19 cellular contexts compared by ENCODE assay signal in the genomic region with DNA sequence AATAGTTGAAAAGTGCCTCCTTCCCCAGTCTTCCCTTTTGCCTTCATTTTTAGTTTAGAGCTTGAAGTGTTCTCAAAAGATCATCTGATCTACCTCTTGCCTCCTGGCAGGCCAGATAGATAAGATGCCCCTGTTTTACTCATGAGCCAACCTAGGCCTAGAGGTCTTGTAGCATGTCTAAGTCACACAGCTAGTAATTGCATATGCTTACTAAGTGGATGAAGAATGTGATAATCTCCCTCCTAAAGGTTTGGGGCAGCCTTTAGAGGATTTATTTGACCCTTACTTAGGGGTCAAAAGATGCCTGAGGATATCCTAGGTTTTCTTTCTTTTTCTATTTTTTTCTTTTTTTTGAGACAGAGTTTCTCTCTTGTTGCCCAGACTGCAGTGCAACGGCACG. TPM values are rescaled to one million over a fixed set of nuclear protein-coding genes. Genes with fewer than 3 reads are reported as not detected.
DNase-seq lines count a peak whose midpoint lies in the region; ATAC-seq and TF ChIP-seq lines count a peak whose summit lies in the region.
"Had no signal": no experiment of that assay in that cellular context is flagged by ENCODE, and none has a peak within 500 bp of the region (broad histone marks: within the 10 kb centered on the region; RNA-seq: fewer than 3 reads in every experiment).

No MANE protein-coding gene starts in this region.

- H2BK5ac ChIP-seq in mesendoderm (ENCODE audit: low read length) = no peak overlapping the region

- H2AK5ac ChIP-seq in mesendoderm (ENCODE audit: low read length) = no peak overlapping the region

- no peaks in the 10 kb centered on the region for H3K79me2 ChIP-seq in mesendoderm (ENCODE audit: control insufficient read depth, insufficient read depth, low read length)

- H3K4me3 ChIP-seq in mesendoderm (ENCODE audit: low read length) = no peak overlapping the region

- H3K4me1 ChIP-seq in mesendoderm (ENCODE audit: control insufficient read depth, low read depth, low read length) = peaks cover 2% of the 10 kb centered on the region

- no peak overlapping the region for H3K4ac ChIP-seq in mesendoderm (ENCODE audit: low read depth, low read length)

- WGBS in mesendoderm (ENCODE audit: extremely low coverage, insufficient coverage, low lambda C conversion rate) = no CpG with 5 or more reads among the region's 2 CpGs

- no peaks in the 10 kb centered on the region for H3K27me3 ChIP-seq in mesendoderm (ENCODE audit: insufficient read depth, low read length, poor library complexity)

- H4K5ac ChIP-seq in mesendoderm (ENCODE audit: low read length) = no peak overlapping the region

- ATAC-seq in GM21737 (IDR thresholded peaks at IDR 0.05; ENCODE audit: unreplicated experiment) = no peak
- ATAC-seq: left lung, pancreas had no signal

- H2BK15ac ChIP-seq in mesendoderm (replicated peaks; ENCODE audit: low read depth) = no peak overlapping the region

- peak overlapping the region; percentile 17 for H3K27ac ChIP-seq in caudate nucleus (ENCODE audit: low read depth, low read length)
- H3K27ac ChIP-seq in mesendoderm (ENCODE audit: low read depth, low read length) = no peak overlapping the region
- H3K27ac ChIP-seq: coronary artery, left lung, thoracic aorta had no signal

- no peak overlapping the region for H3K56ac ChIP-seq in mesendoderm (ENCODE audit: low read length)

- H2BK120ac ChIP-seq in mesendoderm (ENCODE audit: low read depth, low read length) = no peak overlapping the region

- no peak overlapping the region for H4K8ac ChIP-seq in mesendoderm (ENCODE audit: low read depth, low read length)

- H3K18ac ChIP-seq in mesendoderm (ENCODE audit: low read length) = no peak overlapping the region

- no peaks in the 10 kb centered on the region for H3K36me3 ChIP-seq in mesendoderm (ENCODE audit: control insufficient read depth, insufficient read depth, low read length)
- H3K36me3 ChIP-seq: left lung, pancreas, thoracic aorta had no signal

- TF ChIP-seq POLR2A in erythroblast (IDR thresholded peaks at IDR 0.05; ENCODE audit: low read length) = no peak

- H3K9ac ChIP-seq in mesendoderm (ENCODE audit: low read length) = no peak overlapping the region

- H3K4me2 ChIP-seq in mesendoderm (ENCODE audit: low read length) = no peak overlapping the region

- H3K23ac ChIP-seq in mesendoderm (ENCODE audit: low read length) = no peak overlapping the region

- DNase-seq in ELR (ENCODE audit: low read depth) (peak; percentile 56), NCI-H69 (lab: John Stamatoyannopoulos, UW) (peak; percentile 18), caudate nucleus (lab: John Stamatoyannopoulos, UW) (no peak), mesendoderm (peak; percentile 26), erythroblast (lab: John Stamatoyannopoulos, UW) (no peak), epidermal melanocyte (ENCODE audit: insufficient read length, low spot score) (no peak), NCI-H128 (lab: John Stamatoyannopoulos, UW; ENCODE audit: unreplicated experiment) (no peak)
- DNase-seq: activated CD8-positive, alpha-beta memory T cell treated with anti-CD3 and anti-CD28 coated beads, Interleukin-2, amount 50 U/mL, for 48 hours; AML-193; aorta; left lung; NCI-H1092 treated with DMSO at 0.1 percent for 48 hours; NCI-H2171; pancreas; stimulated activated CD4-positive, alpha-beta T cell treated with anti-CD3 and anti-CD28 coated beads, Interleukin-4, amount 100 ng/mL, for 1 hour; T-helper 9 cell had no signal

- no peaks in the 10 kb centered on the region for H3K79me1 ChIP-seq in mesendoderm (ENCODE audit: low read length)

RNA-seq across cellular contexts. Expression of a gene that starts 2.1 kb away (rescaled TPM):
- polyA plus RNA-seq in mesendoderm (2013, experiment 1 of 2) = 0.95 TPM
- 1.1 TPM for polyA plus RNA-seq in mesendoderm (2013, experiment 2 of 2)
- polyA plus RNA-seq: aorta had no signal

RNA-seq across cellular contexts. Expression of a gene that starts 52.9 kb away (rescaled TPM):
- polyA plus RNA-seq in mesendoderm (2013, experiment 1 of 2) = not detected
- not detected for polyA plus RNA-seq in mesendoderm (2013, experiment 2 of 2)
- polyA plus RNA-seq: aorta had no signal

Comparison
In these comparisons a context has a peak if more than half of its experiments do, and no peak if none do; other contexts are left out.
1. DNase-seq: peak in ELR (single experiment), NCI-H69 (single experiment) and mesendoderm (single experiment); none in caudate nucleus (0 of 61), erythroblast (0 of 2), epidermal melanocyte (single experiment) and NCI-H128 (single experiment).